24 cellular contexts compared by ENCODE assay signal in genomic region chr12:27387473-27387872, GRCh38. TPM values are rescaled to one million over a fixed set of nuclear protein-coding genes. Genes with fewer than 3 reads are reported as not detected.
"Had no signal": no experiment of that assay in that cellular context is flagged by ENCODE, and none has a peak within 500 bp of the region (broad histone marks: within the 10 kb centered on the region; RNA-seq: fewer than 3 reads in every experiment).

No MANE protein-coding gene starts in this region.

- H3K9me3 ChIP-seq: heart left ventricle, prostate gland, spleen, stomach had no signal

- H3K4me1 ChIP-seq: heart left ventricle, parathyroid adenoma, prostate gland, spleen, stomach had no signal

- ATAC-seq: heart left ventricle; left lobe of liver; naive thymus-derived CD4-positive, alpha-beta T cell; sciatic nerve had no signal

- H3K4me3 ChIP-seq: dorsolateral prefrontal cortex, heart left ventricle, prostate gland, spleen, stomach had no signal

- DNase-seq: cortex of kidney; dorsolateral prefrontal cortex; effector CD8-positive, alpha-beta T cell; foreskin melanocyte; heart left ventricle; hippocampal formation; mammary epithelial cell; naive thymus-derived CD4-positive, alpha-beta T cell; nephron progenitor cell; spleen; stimulated activated CD4-positive, alpha-beta T cell treated with anti-CD3 and anti-CD28 coated beads, Interleukin-15, amount 100 ng/mL, for 24 hours; stimulated activated naive CD4-positive, alpha-beta T cell; stomach; trophoblast cell had no signal

- H3K27ac ChIP-seq: heart left ventricle, parathyroid adenoma, prostate gland, spleen, stomach had no signal

RNA-seq across cellular contexts. Expression of gene BMAL2, which starts 54.8 kb away (rescaled TPM):
- polyA plus RNA-seq: naive thymus-derived CD4-positive, alpha-beta T cell had no signal

RNA-seq across cellular contexts. Expression of gene SMCO2, which starts 59.1 kb away (rescaled TPM):
- total RNA-seq: left lobe of liver, lower leg skin, mesenteric fat pad, mononuclear cell, omental fat pad, skeletal muscle tissue, urinary bladder had no signal
- polyA plus RNA-seq: heart left ventricle; naive thymus-derived CD4-positive, alpha-beta T cell had no signal
